1 cellular context compared by ENCODE assay signal in the genomic region with DNA sequence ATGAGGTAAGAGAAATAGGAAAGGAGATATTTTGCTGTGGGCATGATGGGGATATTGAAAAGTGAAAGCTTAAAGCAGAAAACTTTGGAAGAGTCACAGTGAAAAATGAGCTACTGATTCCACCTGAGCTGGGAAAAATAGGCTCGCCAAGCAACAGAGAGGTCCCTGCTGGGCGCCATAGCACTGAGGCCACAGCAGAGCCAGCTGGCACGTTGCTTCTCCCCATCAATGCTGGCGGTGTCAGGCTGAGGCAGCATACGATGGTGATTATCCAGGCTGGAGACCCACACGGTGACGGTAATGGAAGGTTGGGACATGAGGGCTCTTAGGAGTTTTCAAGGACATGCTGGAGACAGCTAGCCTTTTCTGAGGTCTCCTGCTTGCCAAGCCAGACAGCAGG.
TF ChIP-seq lines count a peak whose summit lies in the region.

No MANE protein-coding gene starts in this region.

TF ChIP-seq in H1, 55 proteins besides CTCF, POLR2A, EP300 and RAD21:
- TF ChIP-seq SP1 (IDR thresholded peaks at IDR 0.05; ENCODE audit: low read depth, low read length), result no peak
- TF ChIP-seq ZNF274 (IDR thresholded peaks at IDR 0.05; ENCODE audit: borderline replicate concordance, extremely low read depth, low read length), result no peak
- TF ChIP-seq FOSL1 (IDR thresholded peaks at IDR 0.05; ENCODE audit: insufficient read depth, low read depth, low read length), result no peak
- TF ChIP-seq RNF2 (IDR thresholded peaks at IDR 0.05; ENCODE audit: borderline replicate concordance, low read depth, low read length, missing control alignments, poor library complexity, severe bottlenecking), result no peak
- no peak for TF ChIP-seq JUN (IDR thresholded peaks at IDR 0.05; ENCODE audit: low read depth, low read length)
- no peak for TF ChIP-seq JUND (IDR thresholded peaks at IDR 0.05; ENCODE audit: low read length)
- no peak for TF ChIP-seq RXRA (IDR thresholded peaks at IDR 0.05; ENCODE audit: insufficient read depth, low read depth, low read length)
- TF ChIP-seq SAP30 (IDR thresholded peaks at IDR 0.05; ENCODE audit: insufficient read depth, insufficient replicate concordance, low read length), result no peak
- no peak for TF ChIP-seq CHD1 (IDR thresholded peaks at IDR 0.05; ENCODE audit: low read depth, low read length)
- TF ChIP-seq SP2 (IDR thresholded peaks at IDR 0.05; ENCODE audit: low read length), result no peak
- TF ChIP-seq, protein P1, sequence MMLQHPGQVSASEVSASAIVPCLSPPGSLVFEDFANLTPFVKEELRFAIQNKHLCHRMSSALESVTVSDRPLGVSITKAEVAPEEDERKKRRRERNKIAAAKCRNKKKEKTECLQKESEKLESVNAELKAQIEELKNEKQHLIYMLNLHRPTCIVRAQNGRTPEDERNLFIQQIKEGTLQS (IDR thresholded peaks at IDR 0.05; ENCODE audit: insufficient read depth, low read depth, low read length), result no peak
- no peak for TF ChIP-seq TAF1 (IDR thresholded peaks at IDR 0.05; ENCODE audit: low read depth, low read length)
